ENCODE assay signal across 20 cellular contexts in genomic region chr14:37131205-37131604, GRCh38. TPM values are rescaled to one million over a fixed set of nuclear protein-coding genes. Genes with fewer than 3 reads are reported as not detected.
DNase-seq lines count a peak whose midpoint lies in the region; TF ChIP-seq lines count a peak whose summit lies in the region.
"Had no signal": no experiment of that assay in that cellular context is flagged by ENCODE, and none has a peak within 500 bp of the region (broad histone marks: within the 10 kb centered on the region; RNA-seq: fewer than 3 reads in every experiment).

No MANE protein-coding gene starts in this region.

- peaks cover 10% of the 10 kb centered on the region for H3K4me1 Mint-ChIP-seq in Calu3 (ENCODE audit: low read depth, unreplicated experiment)
- H3K4me1 Mint-ChIP-seq: CD4-positive, alpha-beta memory T cell; H9 had no signal

- H3K36me3 Mint-ChIP-seq in Calu3 (ENCODE audit: insufficient read depth, unreplicated experiment), result no peaks in the 10 kb centered on the region
- H3K36me3 Mint-ChIP-seq: CD4-positive, alpha-beta memory T cell had no signal

- TF ChIP-seq EP300 in esophagus muscularis mucosa (IDR thresholded peaks at IDR 0.05), result no peak

- peak; percentile 45 for DNase-seq in SK-MEL-5 (ENCODE audit: low read depth, low spot score)
- peak in 1 of 10 donors; percentile 33 for DNase-seq in dorsolateral prefrontal cortex
- DNase-seq in midbrain (lab: John Stamatoyannopoulos, UW), result peak; percentile 60
- no peak for DNase-seq in NCI-H345 (lab: John Stamatoyannopoulos, UW)
- DNase-seq in GM19240 (ENCODE audit: insufficient read length, low spot score), result no peak
- DNase-seq in esophagus muscularis mucosa (ENCODE audit: extremely low spot score), result no peak
- no peak for DNase-seq in Calu3
- DNase-seq: ACHN; CD4-positive, alpha-beta memory T cell; DMS153; GM23248; H9; HFFc6; KG1; NCI-H187; NCI-H446 treated with DMSO at 0.1 percent for 48 hours; NCI-H526 treated with DMSO at 0.1 percent for 48 hours; PC-3; Right ventricle myocardium superior had no signal

- peaks cover 0 to 5% (median 0%) of the 10 kb centered on the region in 45 donors for H3K27me3 ChIP-seq in dorsolateral prefrontal cortex
- H3K27me3 ChIP-seq in esophagus muscularis mucosa, result no peaks in the 10 kb centered on the region
- H3K27me3 ChIP-seq: BLaER1 treated with 17β-estradiol and CSF1 and Interleukin-3, amounts not matched to agents 10 nM and 100 nM had no signal

- H3K27ac Mint-ChIP-seq in Calu3 (ENCODE audit: unreplicated experiment), result no peak overlapping the region
- H3K27ac Mint-ChIP-seq: CD4-positive, alpha-beta memory T cell; H9; HFFc6 had no signal

- in situ Hi-C loops in SK-MEL-5 (cut with HindIII; ENCODE audit: low pct_unique_long_range_greater_than_20kb, low sequenced_read_pairs), result no loop called here

- WGBS in esophagus muscularis mucosa, result 73% methylated on average over 2 of the region's 2 CpGs

- H3K9me3 Mint-ChIP-seq in Calu3 (ENCODE audit: low read depth, unreplicated experiment), result no peaks in the 10 kb centered on the region
- H3K9me3 Mint-ChIP-seq: H9, HFFc6 had no signal

- H3K4me3 Mint-ChIP-seq in Calu3 (ENCODE audit: low read depth, unreplicated experiment), result no peak overlapping the region
- H3K4me3 Mint-ChIP-seq: CD4-positive, alpha-beta memory T cell; H9; HFFc6 had no signal

- H3K9me3 ChIP-seq in esophagus muscularis mucosa, result no peaks in the 10 kb centered on the region
- H3K9me3 ChIP-seq: BLaER1 treated with 17β-estradiol and CSF1 and Interleukin-3, amounts not matched to agents 10 nM and 100 nM had no signal

- no peaks in the 10 kb centered on the region for H3K36me3 ChIP-seq in esophagus muscularis mucosa
- H3K36me3 ChIP-seq: BLaER1 treated with 17β-estradiol and CSF1 and Interleukin-3, amounts not matched to agents 10 nM and 100 nM had no signal

- intact Hi-C loops in dorsolateral prefrontal cortex (cut with DNase I), result no loop called here
- intact Hi-C loops in esophagus muscularis mucosa (cut with DNase I), result no loop called here
- intact Hi-C loops in Calu3 (cut with micrococcal nuclease; ENCODE audit: unreplicated experiment), result no loop called here

- H3K4me1 ChIP-seq in esophagus muscularis mucosa, result no peaks in the 10 kb centered on the region
- H3K4me1 ChIP-seq: BLaER1 treated with 17β-estradiol and CSF1 and Interleukin-3, amounts not matched to agents 10 nM and 100 nM had no signal

- H3K4me3 ChIP-seq in dorsolateral prefrontal cortex, result no peak overlapping the region
- no peak overlapping the region for H3K4me3 ChIP-seq in esophagus muscularis mucosa
- H3K4me3 ChIP-seq: BLaER1 treated with 17β-estradiol and CSF1 and Interleukin-3, amounts not matched to agents 10 nM and 100 nM; GM23248 had no signal

- H3K27ac ChIP-seq in dorsolateral prefrontal cortex, result peak overlapping the region in 49 of 59 donors; percentile 1 to 84 (median 62)
- no peak overlapping the region for H3K27ac ChIP-seq in esophagus muscularis mucosa (replicated peaks in 1 of 4)
- H3K27ac ChIP-seq: BLaER1 treated with 17β-estradiol and CSF1 and Interleukin-3, amounts not matched to agents 10 nM and 100 nM; GM23248 had no signal

- TF ChIP-seq CTCF in dorsolateral prefrontal cortex (IDR thresholded peaks at IDR 0.05 in 54 of 56, conservative IDR thresholded peaks at IDR 0.05 in 2 of 56; ENCODE audit: low read depth in 1 of 56, partially characterized antibody in 56 of 56) (peak in 3 of 56 donors; percentile 20 to 25 (median 22)), esophagus muscularis mucosa (IDR thresholded peaks at IDR 0.05) (no peak), Calu3 (IDR thresholded peaks at IDR 0.05; ENCODE audit: unreplicated experiment) (no peak)

- TF ChIP-seq POLR2A in esophagus muscularis mucosa (IDR thresholded peaks at IDR 0.05; ENCODE audit: low read depth), result no peak

- no peaks in the 10 kb centered on the region for H3K27me3 Mint-ChIP-seq in Calu3 (ENCODE audit: unreplicated experiment)
- H3K27me3 Mint-ChIP-seq: CD4-positive, alpha-beta memory T cell had no signal

- CTCF ChIA-PET in Calu3 (lab: Charles Lee), result no interaction called here

- no TSS peak for BruUV-seq in Calu3 (replicated peaks; lab: Mats Ljungman, UMichigan)

RNA-seq across cellular contexts. Expression of gene SLC25A21, which starts 41.2 kb away (rescaled TPM):
- 1.8 TPM in 1 of 2 replicates, not detected in the other for total RNA-seq in SK-MEL-5 (2014; rRNA removed; shearing (Covaris generic))
- polyA plus RNA-seq in SK-MEL-5 (2015; cell fraction: cytosol; rRNA removed), result 0.05 and 0.12 TPM in 2 replicates
- polyA plus RNA-seq in SK-MEL-5 (2015; cell fraction: nucleus; rRNA removed), result not detected in 2 replicates
- total RNA-seq in dorsolateral prefrontal cortex, result 1 to 10 TPM in 21 of 120 experiments, under 1 TPM in 64, not detected in 35; 0.16 to 2.6 (median 0.75) TPM
- total RNA-seq in esophagus muscularis mucosa, result 1 to 10 TPM in 3 of 4 donors, under 1 TPM in 1; 0.39 to 3.3 (median 1.2) TPM
- total RNA-seq in Calu3 (2022), result 1.2 and 1.4 TPM in 2 replicates
- total RNA-seq: CD4-positive, alpha-beta memory T cell; GM23248 had no signal
- polyA plus RNA-seq: CD4-positive, alpha-beta memory T cell had no signal

Comparison
In these comparisons a context has a peak if more than half of its experiments do, and no peak if none do; other contexts are left out.
1. DNase-seq: peak in SK-MEL-5 (single experiment) and midbrain (single experiment); none in NCI-H345 (single experiment), GM19240 (single experiment), esophagus muscularis mucosa (single experiment) and Calu3 (single experiment).
2. H3K27ac ChIP-seq: peak in dorsolateral prefrontal cortex (49 of 59); none in esophagus muscularis mucosa (0 of 4).